Comparison of ENCODE assay signal across 18 cellular contexts in genomic region chr10:32409741-32410140, GRCh38. TPM values are rescaled to one million over a fixed set of nuclear protein-coding genes. Genes with fewer than 3 reads are reported as not detected.
DNase-seq lines count a peak whose midpoint lies in the region; ATAC-seq, FAIRE-seq and TF ChIP-seq lines count a peak whose summit lies in the region.
"Had no signal": no experiment of that assay in that cellular context is flagged by ENCODE, and none has a peak within 500 bp of the region (broad histone marks: within the 10 kb centered on the region; RNA-seq: fewer than 3 reads in every experiment).

No MANE protein-coding gene starts in this region.

- TF ChIP-seq CTCF in IMR-90 (conservative IDR thresholded peaks at IDR 0.05; ENCODE audit: low read depth, low read length): no peak
- no peak for TF ChIP-seq CTCF in K562 (IDR thresholded peaks at IDR 0.05 in 2 of 3, conservative IDR thresholded peaks at IDR 0.05 in 1 of 3; ENCODE audit: insufficient read depth in 2 of 3, low read depth in 1 of 3, low read length in 3 of 3)

- BruUV-seq in IMR-90 (replicated peaks; lab: Mats Ljungman, UMichigan) (no TSS peak), K562 (replicated peaks; lab: Mats Ljungman, UMichigan) (no TSS peak)

- no peaks in the 10 kb centered on the region for H3K9me3 ChIP-seq in IMR-90 (ENCODE audit: control insufficient read depth, insufficient read depth, low read length)
- H3K9me3 ChIP-seq in K562 (replicated peaks; ENCODE audit: control insufficient read depth, insufficient read depth, low read depth, low read length): no peaks in the 10 kb centered on the region

- peaks cover 6% of the 10 kb centered on the region for H3K9me3 Mint-ChIP-seq in activated CD4-positive, alpha-beta memory T cell treated with anti-CD3 and anti-CD28 coated beads, Interleukin-2, amount 10 ng/mL, durations not matched to agents 7 days and 5 days
- H3K9me3 Mint-ChIP-seq: GM23338, IgD-negative memory B cell had no signal

- H3K36me3 Mint-ChIP-seq in activated CD4-positive, alpha-beta memory T cell treated with anti-CD3 and anti-CD28 coated beads, Interleukin-2, amount 10 ng/mL, durations not matched to agents 7 days and 5 days (ENCODE audit: low read depth): no peaks in the 10 kb centered on the region
- H3K36me3 Mint-ChIP-seq: CD14-positive monocyte; CD8-positive, alpha-beta T cell had no signal

- H2AFZ ChIP-seq in IMR-90 (replicated peaks; ENCODE audit: low read length, poor library complexity): no peak overlapping the region
- H2AFZ ChIP-seq in K562 (ENCODE audit: low read depth, low read length): peak overlapping the region; percentile 4; the same call in 1 of the 2 replicates
- H2AFZ ChIP-seq: GM23338 had no signal

- peaks cover 5% of the 10 kb centered on the region for H3K4me1 Mint-ChIP-seq in activated CD4-positive, alpha-beta memory T cell treated with anti-CD3 and anti-CD28 coated beads, Interleukin-2, amount 10 ng/mL, durations not matched to agents 7 days and 5 days
- H3K4me1 Mint-ChIP-seq: CD14-positive monocyte, GM23338, IgD-negative memory B cell had no signal

- peak; percentile 7 for DNase-seq in IMR-90
- DNase-seq in K562 (ENCODE audit: extremely low read depth in 1 of 4, low spot score in 3 of 4): no peak
- peak; percentile 4 for DNase-seq in iris pigment epithelial cell (ENCODE audit: low read depth)
- DNase-seq in activated CD4-positive, CD25-positive, alpha-beta regulatory T cell (lab: John Stamatoyannopoulos, UW): no peak
- no peak for DNase-seq in sciatic nerve (ENCODE audit: low spot score)
- DNase-seq in activated CD4-positive, alpha-beta memory T cell treated with anti-CD3 and anti-CD28 coated beads, Interleukin-2, amount 10 ng/mL, durations not matched to agents 7 days and 5 days: no peak
- DNase-seq: CD8-positive, alpha-beta T cell; COR-L47; DMS153; DMS79 treated with DMSO at 0.1 percent for 48 hours; EL; GDM1; H7 had no signal

- H2BK20ac ChIP-seq in IMR-90 (ENCODE audit: low read depth, low read length): no peak overlapping the region

- H3K27ac Mint-ChIP-seq in activated CD4-positive, alpha-beta memory T cell treated with anti-CD3 and anti-CD28 coated beads, Interleukin-2, amount 10 ng/mL, durations not matched to agents 7 days and 5 days: no peak overlapping the region
- H3K27ac Mint-ChIP-seq: CD14-positive monocyte; CD8-positive, alpha-beta T cell; GM23338; IgD-negative memory B cell had no signal

- TF ChIP-seq EP300 in K562 (IDR thresholded peaks at IDR 0.05; ENCODE audit: low read length): no peak

- H2BK5ac ChIP-seq in IMR-90 (ENCODE audit: low read depth, low read length, poor library complexity, severe bottlenecking): no peak overlapping the region

- H3K4ac ChIP-seq in IMR-90 (ENCODE audit: low read depth, low read length): no peak overlapping the region

- H3K9ac ChIP-seq in IMR-90 (ENCODE audit: low read depth, low read length) (no peak overlapping the region), K562 (ENCODE audit: insufficient read depth in 1 of 2, low read depth in 2 of 2, low read length in 2 of 2) (no peak overlapping the region)

- in situ Hi-C loops in IMR-90 (cut with MboI; ENCODE audit: low sequenced_read_pairs): no loop called here
- in situ Hi-C loops in K562 (cut with MboI): no loop called here

- dilution Hi-C loops in IMR-90 (cut with HindIII; ENCODE audit: low sequenced_read_pairs, unreplicated experiment): no loop called here

- H4K91ac ChIP-seq in IMR-90 (ENCODE audit: insufficient read depth, low read depth, low read length): no peak overlapping the region

- H3K18ac ChIP-seq in IMR-90 (ENCODE audit: low read depth, low read length): no peak overlapping the region

- H3K27ac ChIP-seq in IMR-90 (ENCODE audit: insufficient read depth, low read length): no peak overlapping the region
- H3K27ac ChIP-seq in K562 (ENCODE audit: extremely low read depth, low read depth, low read length): no peak overlapping the region

- H3K79me2 ChIP-seq in K562 (ENCODE audit: control insufficient read depth, insufficient read depth, low read length): no peaks in the 10 kb centered on the region

- no peak overlapping the region for H2BK120ac ChIP-seq in IMR-90 (ENCODE audit: low read depth, low read length)

- H3K36me3 ChIP-seq in IMR-90 (ENCODE audit: control insufficient read depth, insufficient read depth, low read length) (no peaks in the 10 kb centered on the region), K562 (ENCODE audit: control insufficient read depth, insufficient read depth, low read length) (no peaks in the 10 kb centered on the region)

- H3K56ac ChIP-seq in IMR-90 (ENCODE audit: extremely low read depth, insufficient read depth, low read length): no peak overlapping the region

- no peaks in the 10 kb centered on the region for H3K27me3 Mint-ChIP-seq in activated CD4-positive, alpha-beta memory T cell treated with anti-CD3 and anti-CD28 coated beads, Interleukin-2, amount 10 ng/mL, durations not matched to agents 7 days and 5 days

- CTCF ChIA-PET in IMR-90 (lab: Yijun Ruan, JAX) (no interaction called here), K562 (lab: Yijun Ruan, JAX; ENCODE audit: low intra/inter-chr PET ratio) (no interaction called here)
- CTCF ChIA-PET in activated CD4-positive, alpha-beta memory T cell treated with anti-CD3 and anti-CD28 coated beads, Interleukin-2, amount 10 ng/mL, durations not matched to agents 7 days and 5 days (lab: Charles Lee): no interaction called here

- POLR2A ChIA-PET in IMR-90 (lab: Charles Lee; ENCODE audit: unreplicated experiment) (no interaction called here), K562 (lab: Yijun Ruan, JAX) (no interaction called here)
- POLR2A ChIA-PET in activated CD4-positive, alpha-beta memory T cell treated with anti-CD3 and anti-CD28 coated beads, Interleukin-2, amount 10 ng/mL, durations not matched to agents 7 days and 5 days (lab: Charles Lee): no interaction called here

- no peaks in the 10 kb centered on the region for H3K27me3 ChIP-seq in IMR-90 (ENCODE audit: control insufficient read depth, insufficient read depth, low read length)
- H3K27me3 ChIP-seq in K562 (ENCODE audit: control insufficient read depth in 2 of 2, insufficient read depth in 2 of 2, low read length in 2 of 2): no peaks in the 10 kb centered on the region

- TF ChIP-seq RAD21 in IMR-90 (IDR thresholded peaks at IDR 0.05; ENCODE audit: low read length): no peak
- TF ChIP-seq RAD21 in K562 (CRISPR knock-in tag; conservative IDR thresholded peaks at IDR 0.05 in 1 of 2, IDR thresholded peaks at IDR 0.05 in 1 of 2): no peak

- H4K20me1 ChIP-seq in IMR-90 (ENCODE audit: insufficient read depth, low read length) (no peaks in the 10 kb centered on the region), K562 (replicated peaks; ENCODE audit: control insufficient read depth, insufficient read depth, low read length) (no peaks in the 10 kb centered on the region)

- H3K23ac ChIP-seq in IMR-90 (ENCODE audit: low read depth, low read length): no peak overlapping the region

- no peak overlapping the region for H4K8ac ChIP-seq in IMR-90 (ENCODE audit: low read depth in 2 of 2, low read length in 2 of 2)

- H3K14ac ChIP-seq in IMR-90 (replicated peaks; ENCODE audit: low read depth, low read length): no peak overlapping the region

- H3K9me1 ChIP-seq in IMR-90 (ENCODE audit: insufficient read depth, low read length): no peaks in the 10 kb centered on the region
- no peaks in the 10 kb centered on the region for H3K9me1 ChIP-seq in K562 (ENCODE audit: control insufficient read depth, insufficient read depth, low read length)

- H2AK9ac ChIP-seq in IMR-90 (replicated peaks; ENCODE audit: low read depth, low read length, poor library complexity): no peak overlapping the region

- 40% methylated on average over 2 of the region's 3 CpGs; no CpG with 5 or more reads in 1 of the 2 experiments for WGBS in IMR-90 (ENCODE audit: extremely low coverage in 2 of 2, insufficient read length in 1 of 2), 2 experiments
- WGBS in K562 (ENCODE audit: insufficient coverage, low coverage, missing lambda C conversion rate): 33% methylated on average over 3 of the region's 3 CpGs

- no peak overlapping the region for H3K4me3 ChIP-seq in IMR-90 (ENCODE audit: insufficient read depth, low read depth, low read length)
- no peak overlapping the region for H3K4me3 ChIP-seq in K562
- H3K4me3 ChIP-seq: GM23338 had no signal

- H2BK15ac ChIP-seq in IMR-90 (ENCODE audit: low read depth, low read length): no peak overlapping the region

- H3K4me3 Mint-ChIP-seq in activated CD4-positive, alpha-beta memory T cell treated with anti-CD3 and anti-CD28 coated beads, Interleukin-2, amount 10 ng/mL, durations not matched to agents 7 days and 5 days: no peak overlapping the region
- H3K4me3 Mint-ChIP-seq: CD14-positive monocyte; CD8-positive, alpha-beta T cell; GM23338; IgD-negative memory B cell had no signal

- H3K4me1 ChIP-seq in IMR-90 (ENCODE audit: control insufficient read depth, insufficient read depth, low read length) (peaks cover 3% of the 10 kb centered on the region; the same call in 1 of the 2 replicates), K562 (replicated peaks in 1 of 2; ENCODE audit: control insufficient read depth in 2 of 2, insufficient read depth in 2 of 2, low read length in 2 of 2) (peaks cover 0 to 4% of the 10 kb centered on the region in 2 experiments; a peak in 4 of 5 replicates)

- H3K4me2 ChIP-seq in IMR-90 (ENCODE audit: low read depth, low read length): no peak overlapping the region
- no peak overlapping the region for H3K4me2 ChIP-seq in K562 (ENCODE audit: insufficient read depth, low read length)
- H3K4me2 ChIP-seq: GM23338 had no signal

- TF ChIP-seq POLR2A in IMR-90 (IDR thresholded peaks at IDR 0.05; ENCODE audit: low read depth, low read length) (no peak), K562 (conservative IDR thresholded peaks at IDR 0.05) (no peak)

- ATAC-seq in IMR-90 (ENCODE audit: low read depth): no peak
- no peak for ATAC-seq in K562
- no peak for ATAC-seq in sciatic nerve
- no peak for ATAC-seq in GM18858 (IDR thresholded peaks at IDR 0.05; ENCODE audit: unreplicated experiment)
- ATAC-seq: CD8-positive, alpha-beta T cell; GM23338 had no signal

- no peaks in the 10 kb centered on the region for H3K79me1 ChIP-seq in IMR-90 (ENCODE audit: low read depth in 1 of 2, low read length in 2 of 2)

- no peak overlapping the region for H4K5ac ChIP-seq in IMR-90 (ENCODE audit: low read depth, low read length)

- no peak overlapping the region for H2AK5ac ChIP-seq in IMR-90 (ENCODE audit: low read depth, low read length)

- FAIRE-seq in K562 (lab: Jason Lieb, UNC): no peak
- FAIRE-seq: D721Med had no signal

- intact Hi-C loops in IMR-90 (cut with micrococcal nuclease) (no loop called here), K562 (cut with micrococcal nuclease) (no loop called here), sciatic nerve (cut with DNase I) (no loop called here)

RNA-seq across cellular contexts. Expression of gene CCDC7, which starts 36.2 kb away (rescaled TPM):
- total RNA-seq in IMR-90 (2012; rRNA removed) (3.9 and 4.3 TPM in 2 replicates), K562 (2014; rRNA removed) (2.5 and 2.7 TPM in 2 replicates), K562 (2014; rRNA removed; fragmentation: Illumina TruSeq; extraction: Trizol) (3.9 and 4.7 TPM in 2 replicates), K562 (2015; rRNA removed; fragmentation: Illumina TruSeq; extraction: Trizol) (5.8 and 6.6 TPM in 2 replicates), K562 (2021) (3.0 and 3.3 TPM in 2 replicates), sciatic nerve (75.8 TPM)
- polyA plus RNA-seq in IMR-90 (2012; rRNA removed) (0.37 and 0.74 TPM in 2 replicates), K562 (2011; rRNA removed) (2.2 and 3.0 TPM in 2 replicates), K562 (2014; fragmentation: Illumina TruSeq; extraction: Trizol) (1.4 and 1.9 TPM in 2 replicates), K562 (2014; fragmentation: Nextera tagmentation; extraction: Ambion mirVana) (1 to 10 TPM; 1.5 to 2.7 TPM), K562 (2014; rRNA removed) (1.7 and 1.9 TPM in 2 replicates)
- polyA plus RNA-seq in IMR-90 (2012; cell fraction: cytosol; rRNA removed): 0.05 and 0.10 TPM in 2 replicates
- polyA plus RNA-seq in IMR-90 (2012; cell fraction: nucleus; rRNA removed; ENCODE audit: low replicate concordance): 0.33 and 1.6 TPM in 2 replicates
- 6.7 and 24.4 TPM in 2 replicates for total RNA-seq in K562 (2011; cell fraction: chromatin; rRNA removed; ENCODE audit: low replicate concordance)
- total RNA-seq in K562 (2011; cell fraction: nucleolus; rRNA removed): 3.3 and 4.7 TPM in 2 replicates
- total RNA-seq in K562 (2011; cell fraction: nucleoplasm; rRNA removed): 7.2 and 10.6 TPM in 2 replicates
- polyA plus RNA-seq in K562 (2011; cell fraction: cytosol; rRNA removed): 0.10 and 0.47 TPM in 2 replicates
- 2.1 and 3.1 TPM in 2 replicates for polyA plus RNA-seq in K562 (2011; cell fraction: nucleus; rRNA removed)
- 1.3 and 2.2 TPM in 2 replicates for polyA plus RNA-seq in K562 (2012)
- 7.1 and 10.9 TPM in 2 replicates for polyA minus RNA-seq in K562 (2011; rRNA and poly(A)+ RNA removed)
- 0.95 and 2.6 TPM in 2 replicates for polyA minus RNA-seq in K562 (2011; cell fraction: cytosol; rRNA and poly(A)+ RNA removed)
- 6.7 and 12.7 TPM in 2 replicates for polyA minus RNA-seq in K562 (2011; cell fraction: nucleus; rRNA and poly(A)+ RNA removed)
- total RNA-seq in activated CD4-positive, alpha-beta memory T cell treated with anti-CD3 and anti-CD28 coated beads, Interleukin-2, amount 10 ng/mL, durations not matched to agents 7 days and 5 days: 10 to 100 TPM; 12.7 to 15.2 TPM

Comparison
In these comparisons a context has a peak if more than half of its experiments do, and no peak if none do; other contexts are left out.
1. DNase-seq: peak in IMR-90 (single experiment) and iris pigment epithelial cell (single experiment); none in K562 (0 of 4), activated CD4-positive, CD25-positive, alpha-beta regulatory T cell (0 of 4), sciatic nerve (single experiment) and activated CD4-positive, alpha-beta memory T cell treated with anti-CD3 and anti-CD28 coated beads, Interleukin-2, amount 10 ng/mL, durations not matched to agents 7 days and 5 days (single experiment).